ENCODE assay signal across 8 cellular contexts in genomic region chr15:73632670-73633058, GRCh38. TPM values are rescaled to one million over a fixed set of nuclear protein-coding genes. Genes with fewer than 3 reads are reported as not detected.
DNase-seq lines count a peak whose midpoint lies in the region; ATAC-seq, FAIRE-seq and TF ChIP-seq lines count a peak whose summit lies in the region.

No MANE protein-coding gene starts in this region.

- no peaks in the 10 kb centered on the region for H3K36me3 Mint-ChIP-seq in astrocyte (ENCODE audit: low read depth, unreplicated experiment)

- peak overlapping the region; percentile 69 for H3K27ac Mint-ChIP-seq in astrocyte (ENCODE audit: unreplicated experiment)

- H3K36me3 ChIP-seq in HUES64 (ENCODE audit: insufficient read depth, low read length) (no peaks in the 10 kb centered on the region), astrocyte (ENCODE audit: insufficient read depth, low read length) (no peaks in the 10 kb centered on the region), keratinocyte (ENCODE audit: control insufficient read depth in 2 of 2, extremely low read depth in 1 of 2, insufficient read depth in 2 of 2, low read length in 2 of 2) (no peaks in the 10 kb centered on the region)

- DNase-seq in astrocyte (ENCODE audit: low read depth) (no peak), keratinocyte (ENCODE audit: low read depth, low spot score) (no peak), GDM1 (lab: John Stamatoyannopoulos, UW) (no peak), DMS79 (lab: John Stamatoyannopoulos, UW) (no peak)

- H2AFZ ChIP-seq in astrocyte (ENCODE audit: low read depth, low read length) (no peak overlapping the region), keratinocyte (ENCODE audit: control insufficient read depth, low read length) (no peak overlapping the region)

- peaks cover 47% of the 10 kb centered on the region for H3K4me1 Mint-ChIP-seq in astrocyte (ENCODE audit: low read depth, unreplicated experiment)

- H3K9me3 Mint-ChIP-seq in astrocyte (ENCODE audit: unreplicated experiment): peaks cover 4% of the 10 kb centered on the region

- H3K4me1 ChIP-seq in HUES64 (ENCODE audit: insufficient read depth, low read length) (peaks cover 58% of the 10 kb centered on the region), astrocyte (ENCODE audit: insufficient read depth, low read length) (peaks cover 37% of the 10 kb centered on the region), keratinocyte (ENCODE audit: control insufficient read depth, extremely low read depth, insufficient read depth, low read length) (peaks cover 57% of the 10 kb centered on the region)

- H4K20me1 ChIP-seq in astrocyte (ENCODE audit: insufficient read depth, low read length): peaks cover 48% of the 10 kb centered on the region
- H4K20me1 ChIP-seq in keratinocyte (ENCODE audit: control insufficient read depth, extremely low read depth, insufficient read depth, low read length): peaks cover 10% of the 10 kb centered on the region

- peak; percentile 10 for ATAC-seq in GM21515 (IDR thresholded peaks at IDR 0.05; ENCODE audit: unreplicated experiment)
- ATAC-seq in GM19351 (IDR thresholded peaks at IDR 0.05; ENCODE audit: unreplicated experiment): no peak

- H3K4me2 ChIP-seq in astrocyte (ENCODE audit: low read length): peak overlapping the region; percentile 98
- H3K4me2 ChIP-seq in keratinocyte (ENCODE audit: control insufficient read depth, extremely low read depth, insufficient read depth, low read depth, low read length): peak overlapping the region; percentile 94

- FAIRE-seq in astrocyte (lab: Jason Lieb, UNC) (no peak), keratinocyte (lab: Jason Lieb, UNC) (no peak)

- dilution Hi-C loops in keratinocyte (cut with MboI; ENCODE audit: extremely low pct_ligation_motif_present, low sequenced_read_pairs): no loop called here

- H3K27ac ChIP-seq in HUES64 (ENCODE audit: low read depth, low read length): peak overlapping the region; percentile 42
- H3K27ac ChIP-seq in astrocyte (ENCODE audit: low read depth, low read length): peak overlapping the region; percentile 78
- H3K27ac ChIP-seq in keratinocyte (ENCODE audit: control insufficient read depth, insufficient read depth, low read length): peak overlapping the region; percentile 86
- peak overlapping the region; percentile 45 for H3K27ac ChIP-seq in temporal lobe (ENCODE audit: low read depth, low read length)

- TF ChIP-seq CTCF in astrocyte (IDR thresholded peaks at IDR 0.05; ENCODE audit: insufficient read depth, low read depth, low read length): no peak
- no peak for TF ChIP-seq CTCF in keratinocyte (optimal IDR thresholded peaks at IDR 0.05 in 1 of 3, IDR thresholded peaks at IDR 0.05 in 1 of 3, conservative IDR thresholded peaks at IDR 0.05 in 1 of 3; ENCODE audit: extremely low read depth in 1 of 3, insufficient read depth in 2 of 3, low read length in 3 of 3)

- H3K9me1 ChIP-seq in keratinocyte (ENCODE audit: control insufficient read depth, extremely low read depth, insufficient read depth, low read length): no peaks in the 10 kb centered on the region

- peak overlapping the region; percentile 95 for H3K4me3 Mint-ChIP-seq in astrocyte (ENCODE audit: unreplicated experiment)

- no peaks in the 10 kb centered on the region for H3K27me3 Mint-ChIP-seq in astrocyte (ENCODE audit: low read depth, unreplicated experiment)

- H3K4me3 ChIP-seq in HUES64 (ENCODE audit: low read length): peak overlapping the region; percentile 93
- H3K4me3 ChIP-seq in astrocyte (ENCODE audit: insufficient read depth, low read depth, low read length): peak overlapping the region; percentile 85
- H3K4me3 ChIP-seq in keratinocyte (ENCODE audit: control insufficient read depth in 2 of 3, extremely low read depth in 1 of 3, insufficient read depth in 2 of 3, low read depth in 1 of 3, low read length in 3 of 3): peak overlapping the region; percentile 95 to 97 (median 95)

- H3K79me2 ChIP-seq in astrocyte (ENCODE audit: insufficient read depth, low read length): peaks cover 52% of the 10 kb centered on the region
- peaks cover 51% of the 10 kb centered on the region for H3K79me2 ChIP-seq in keratinocyte (ENCODE audit: control insufficient read depth, insufficient read depth, low read length)

- under 1% methylated on average over 40 of the region's 40 CpGs for WGBS in HUES64

- H3K9ac ChIP-seq in HUES64 (ENCODE audit: low read depth, low read length) (peak overlapping the region; percentile 78), astrocyte (ENCODE audit: low read length) (peak overlapping the region; percentile 95), keratinocyte (ENCODE audit: control insufficient read depth, extremely low read depth, insufficient read depth, low read length) (peak overlapping the region; percentile 96)

- H3K27me3 ChIP-seq in HUES64 (ENCODE audit: insufficient read depth, low read length) (no peaks in the 10 kb centered on the region), astrocyte (ENCODE audit: insufficient read depth, low read length) (no peaks in the 10 kb centered on the region), keratinocyte (ENCODE audit: control insufficient read depth, extremely low read depth, insufficient read depth, low read length) (no peaks in the 10 kb centered on the region)

- H3K9me3 ChIP-seq in HUES64 (ENCODE audit: insufficient read depth, low read depth, low read length) (no peaks in the 10 kb centered on the region), astrocyte (ENCODE audit: insufficient read depth, low read depth, low read length) (no peaks in the 10 kb centered on the region), keratinocyte (ENCODE audit: control insufficient read depth, low read depth, low read length) (no peaks in the 10 kb centered on the region)

RNA-seq across cellular contexts. Expression of gene NPTN, which starts 0.5 kb away (rescaled TPM):
- 99.4 TPM for polyA plus RNA-seq in HUES64 (2013, experiment 1 of 2)
- polyA plus RNA-seq in HUES64 (2013, experiment 2 of 2): 94.5 TPM
- total RNA-seq in astrocyte (281 and 305 TPM in 2 replicates), temporal lobe (80.2 TPM)
- 137 to 282 TPM (median 223 TPM) in 3 replicates for polyA plus RNA-seq in keratinocyte
- 212 TPM for polyA plus RNA-seq in keratinocyte (2011; ENCODE audit: low read depth)
- polyA plus RNA-seq in keratinocyte (2011; cell fraction: cytosol; rRNA removed): 117 and 166 TPM in 2 replicates
- polyA plus RNA-seq in keratinocyte (2011; cell fraction: nucleus; rRNA removed): 442 and 516 TPM in 2 replicates
- 86.1 and 170 TPM in 2 replicates for polyA plus RNA-seq in keratinocyte (2012; ENCODE audit: low replicate concordance)
- 98.3 to 190 TPM (median 181 TPM) in 3 replicates for polyA minus RNA-seq in keratinocyte
- polyA minus RNA-seq in keratinocyte (2011; cell fraction: cytosol; rRNA and poly(A)+ RNA removed): 73.1 TPM
- 140 and 258 TPM in 2 replicates for polyA minus RNA-seq in keratinocyte (2011; cell fraction: nucleus; rRNA and poly(A)+ RNA removed)

RNA-seq across cellular contexts. Expression of gene CD276, which starts 51.5 kb away (rescaled TPM):
- polyA plus RNA-seq in HUES64 (2013, experiment 1 of 2): 148 TPM
- polyA plus RNA-seq in HUES64 (2013, experiment 2 of 2): 165 TPM
- total RNA-seq in astrocyte (220 and 225 TPM in 2 replicates), temporal lobe (36.6 TPM)
- polyA plus RNA-seq in keratinocyte: 48.9 to 135 TPM (median 62.9 TPM) in 3 replicates
- 77.5 TPM for polyA plus RNA-seq in keratinocyte (2011; ENCODE audit: low read depth)
- polyA plus RNA-seq in keratinocyte (2011; cell fraction: cytosol; rRNA removed): 53.7 and 79.5 TPM in 2 replicates
- polyA plus RNA-seq in keratinocyte (2011; cell fraction: nucleus; rRNA removed): 168 and 214 TPM in 2 replicates
- polyA plus RNA-seq in keratinocyte (2012; ENCODE audit: low replicate concordance): 49.3 and 162 TPM in 2 replicates
- 74.5 to 299 TPM (median 92.7 TPM) in 3 replicates for polyA minus RNA-seq in keratinocyte
- polyA minus RNA-seq in keratinocyte (2011; cell fraction: cytosol; rRNA and poly(A)+ RNA removed): 124 TPM
- 144 and 149 TPM in 2 replicates for polyA minus RNA-seq in keratinocyte (2011; cell fraction: nucleus; rRNA and poly(A)+ RNA removed)
